In genomic region chr5:96997265-96997859, GRCh38 we compare ENCODE assay signal across 8 cellular contexts.
DNase-seq lines count a peak whose midpoint lies in the region; ATAC-seq, FAIRE-seq and TF ChIP-seq lines count a peak whose summit lies in the region.

No MANE protein-coding gene starts in this region.

- H3K27me3 Mint-ChIP-seq in naive thymus-derived CD4-positive, alpha-beta T cell, result no peaks in the 10 kb centered on the region

- ATAC-seq in HG03045 (IDR thresholded peaks at IDR 0.05; ENCODE audit: unreplicated experiment), result peak; percentile 64
- ATAC-seq in naive thymus-derived CD4-positive, alpha-beta T cell, result peak; percentile 81

- no peak overlapping the region for H2AFZ ChIP-seq in OCI-LY3 (ENCODE audit: low read depth, low read length)

- no peak overlapping the region for H3K9ac ChIP-seq in OCI-LY3 (ENCODE audit: low read length)

- peak; percentile 78 for TF ChIP-seq CTCF in C4-2B (conservative IDR thresholded peaks at IDR 0.05)
- TF ChIP-seq CTCF in GM06990 (IDR thresholded peaks at IDR 0.05; ENCODE audit: insufficient read depth, low read length, poor library complexity, severe bottlenecking), result peak; percentile 37
- peak; percentile 52 for TF ChIP-seq CTCF in OCI-LY3 (IDR thresholded peaks at IDR 0.05; ENCODE audit: low read depth, low read length)
- TF ChIP-seq CTCF in suprapubic skin (IDR thresholded peaks at IDR 0.05), result peak in 1 of 2 donors; percentile 23

- WGBS in suprapubic skin, result 57% methylated on average over 2 of the region's 2 CpGs

- H3K27me3 ChIP-seq in GM06990 (replicated peaks; ENCODE audit: control insufficient read depth, insufficient read depth, low read length) (no peaks in the 10 kb centered on the region), OCI-LY3 (ENCODE audit: low read depth, low read length) (no peaks in the 10 kb centered on the region), suprapubic skin (no peaks in the 10 kb centered on the region)
- no peaks in the 10 kb centered on the region for H3K27me3 ChIP-seq in naive thymus-derived CD4-positive, alpha-beta T cell (ENCODE audit: control insufficient read depth in 2 of 2, insufficient read depth in 2 of 2, low read length in 2 of 2)

- H3K4me2 ChIP-seq in OCI-LY3 (ENCODE audit: low read length), result no peak overlapping the region

- no peak overlapping the region for H3K4me3 Mint-ChIP-seq in naive thymus-derived CD4-positive, alpha-beta T cell

- H3K36me3 ChIP-seq in GM06990 (ENCODE audit: control insufficient read depth, insufficient read depth, low read length) (peaks cover 4% of the 10 kb centered on the region), OCI-LY3 (replicated peaks; ENCODE audit: low read depth, low read length) (peaks cover 20% of the 10 kb centered on the region), suprapubic skin (peaks cover 54% of the 10 kb centered on the region)
- peaks cover 9 to 47% (median 29%) of the 10 kb centered on the region in 3 experiments for H3K36me3 ChIP-seq in naive thymus-derived CD4-positive, alpha-beta T cell (ENCODE audit: control insufficient read depth in 2 of 3, insufficient read depth in 3 of 3, low read length in 3 of 3)

- POLR2A ChIA-PET in naive thymus-derived CD4-positive, alpha-beta T cell (lab: Charles Lee), result interaction anchor here (1.0 to 1.4 kb wide), 4 partner anchors 40 to 136 kb away, joined by 3 to 5 read pairs (median 3); no protein-coding TSS in a partner anchor

- DNase-seq in GM06990 (ENCODE audit: extremely low read depth, insufficient read length) (peak; percentile 28), dermis blood vessel endothelial cell (peak; percentile 76), H54 (ENCODE audit: insufficient read length, low spot score) (no peak), suprapubic skin (ENCODE audit: low spot score in 2 of 2) (no peak)
- peak in 5 of 9 donors; percentile 13 to 49 (median 21) for DNase-seq in naive thymus-derived CD4-positive, alpha-beta T cell

- peaks cover 15 to 41% (median 30%) of the 10 kb centered on the region in 5 donors for H3K36me3 Mint-ChIP-seq in naive thymus-derived CD4-positive, alpha-beta T cell

- H3K4me3 ChIP-seq in GM06990 (replicated peaks; ENCODE audit: low read depth, low read length) (no peak overlapping the region), OCI-LY3 (ENCODE audit: low read length) (no peak overlapping the region), suprapubic skin (no peak overlapping the region)
- H3K4me3 ChIP-seq in naive thymus-derived CD4-positive, alpha-beta T cell (ENCODE audit: low read length), result no peak overlapping the region

- no peaks in the 10 kb centered on the region for H3K79me2 ChIP-seq in OCI-LY3 (ENCODE audit: low read length)

- no peaks in the 10 kb centered on the region for H3K9me3 ChIP-seq in OCI-LY3 (ENCODE audit: insufficient read depth, low read length)
- no peaks in the 10 kb centered on the region for H3K9me3 ChIP-seq in naive thymus-derived CD4-positive, alpha-beta T cell (ENCODE audit: control insufficient read depth in 2 of 3, low read length in 3 of 3)
- no peaks in the 10 kb centered on the region for H3K9me3 ChIP-seq in suprapubic skin

- no peak for FAIRE-seq in H54 (lab: Jason Lieb, UNC)

- no peak overlapping the region for H3K27ac ChIP-seq in C4-2B
- no peak overlapping the region for H3K27ac ChIP-seq in OCI-LY3 (ENCODE audit: low read length)
- H3K27ac ChIP-seq in naive thymus-derived CD4-positive, alpha-beta T cell (ENCODE audit: low read depth, low read length), result no peak overlapping the region
- no peak overlapping the region for H3K27ac ChIP-seq in suprapubic skin

- CTCF ChIA-PET in naive thymus-derived CD4-positive, alpha-beta T cell (lab: Charles Lee), result interaction anchor here (0.8 to 3.5 kb wide), 9 partner anchors 9 to 244 kb away, joined by 3 to 15 read pairs (median 3); no protein-coding TSS in a partner anchor

- no peaks in the 10 kb centered on the region for H4K20me1 ChIP-seq in OCI-LY3 (ENCODE audit: insufficient read depth, low read length)

- TF ChIP-seq POLR2A in H54 (IDR thresholded peaks at IDR 0.05; ENCODE audit: low read depth, low read length) (no peak), suprapubic skin (IDR thresholded peaks at IDR 0.05) (no peak)

- intact Hi-C loops in naive thymus-derived CD4-positive, alpha-beta T cell (cut with micrococcal nuclease), result loop anchor here (1.0 to 5.0 kb wide), 6 partner anchors 35 to 165 kb away; partner anchors contain the start of genes LNPEP (in 2 of the 2) and LIX1 (in 1 of the 2)

- no peaks in the 10 kb centered on the region for H3K9me3 Mint-ChIP-seq in naive thymus-derived CD4-positive, alpha-beta T cell

- TF ChIP-seq EP300 in suprapubic skin (IDR thresholded peaks at IDR 0.05), result no peak

- peak overlapping the region in 5 of 9 donors; percentile 13 to 75 (median 53) for H3K27ac Mint-ChIP-seq in naive thymus-derived CD4-positive, alpha-beta T cell

- H3K4me1 ChIP-seq in OCI-LY3 (ENCODE audit: low read length) (no peaks in the 10 kb centered on the region), suprapubic skin (no peaks in the 10 kb centered on the region)
- H3K4me1 ChIP-seq in naive thymus-derived CD4-positive, alpha-beta T cell (ENCODE audit: control insufficient read depth in 2 of 2, insufficient read depth in 2 of 2, low read length in 2 of 2), result no peaks in the 10 kb centered on the region

- peaks cover 12 to 49% (median 33%) of the 10 kb centered on the region in 7 donors for H3K4me1 Mint-ChIP-seq in naive thymus-derived CD4-positive, alpha-beta T cell

Comparison
In these comparisons a context has a peak if more than half of its experiments do, and no peak if none do; other contexts are left out.
1. DNase-seq: peak in GM06990 (single experiment), dermis blood vessel endothelial cell (single experiment) and naive thymus-derived CD4-positive, alpha-beta T cell (5 of 9); none in H54 (single experiment) and suprapubic skin (0 of 2).